In the genomic region with DNA sequence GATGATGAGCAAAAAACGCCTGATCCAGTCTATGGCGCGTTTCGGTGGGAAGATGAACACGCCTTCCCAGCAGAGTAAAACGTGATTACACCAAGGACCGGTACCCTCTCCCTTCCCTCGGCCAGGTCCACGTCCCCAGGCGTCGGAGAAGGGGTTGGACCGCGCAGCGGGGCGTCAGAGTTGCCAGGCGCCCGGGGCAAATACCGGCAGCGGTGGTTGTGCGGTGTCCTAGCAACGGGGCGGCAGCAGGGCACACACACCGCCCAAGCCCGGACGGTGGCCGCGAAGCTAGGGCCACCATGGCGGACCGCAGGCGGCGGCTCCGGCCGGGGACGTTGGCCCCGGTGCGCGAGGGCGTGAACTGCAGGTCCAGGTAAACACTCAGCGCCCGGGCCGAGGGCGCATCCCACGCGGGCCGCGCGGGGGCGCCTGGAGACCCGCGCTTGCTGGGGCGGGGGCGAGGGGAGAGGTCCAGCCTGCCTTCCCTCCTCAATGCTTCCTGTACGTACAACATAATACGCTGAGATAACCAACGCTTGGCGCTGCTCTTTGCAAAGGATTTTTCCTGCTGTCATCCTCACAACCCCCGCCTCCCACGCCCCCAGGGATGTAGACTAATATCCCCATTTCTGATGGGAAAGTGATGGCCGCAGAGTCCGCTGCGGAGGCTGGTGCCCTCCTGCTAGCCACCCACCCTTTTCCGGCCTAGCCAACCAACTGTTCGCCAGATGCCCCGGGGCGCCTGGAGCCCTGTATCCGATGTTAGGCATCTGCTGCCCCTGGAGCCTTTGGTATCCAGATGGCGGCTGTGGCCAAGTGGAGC, we compare ENCODE assay signal across 10 cellular contexts. TPM values are rescaled to one million over a fixed set of nuclear protein-coding genes. Genes with fewer than 3 reads are reported as not detected.
A peak's percentile ranks its signal among the peaks of the same experiment; 100 is the strongest.
DNase-seq lines count a peak whose midpoint lies in the region; ATAC-seq, FAIRE-seq and TF ChIP-seq lines count a peak whose summit lies in the region.
"Had no signal": no experiment of that assay in that cellular context is flagged by ENCODE, and none has a peak within 500 bp of the region (broad histone marks: within the 10 kb centered on the region; RNA-seq: fewer than 3 reads in every experiment).

FAM47E (plus strand) TSS at position 274 of the 823 bp plus-strand sequence; CDS start at position 300, 26 bp downstream.

- peak; percentile 63 for DNase-seq in NCI-H1436 (lab: John Stamatoyannopoulos, UW)
- DNase-seq in NCI-H1436 treated with DMSO at 0.1 percent for 48 hours (lab: John Stamatoyannopoulos, UW): no peak
- DNase-seq in NCI-H1694 (lab: John Stamatoyannopoulos, UW): peak; percentile 26
- peak; percentile 94 for DNase-seq in chondrocyte (ENCODE audit: low spot score)
- peak; percentile 42 for DNase-seq in kidney epithelial cell (ENCODE audit: low read depth)
- peak; percentile 85 for DNase-seq in small intestine

- no peaks in the 10 kb centered on the region for H3K9me3 ChIP-seq in small intestine (ENCODE audit: control insufficient read depth, low read depth)

- H3K4me1 ChIP-seq in small intestine (ENCODE audit: control insufficient read depth in 2 of 2, insufficient read depth in 1 of 2, low read depth in 1 of 2, low read length in 1 of 2): peaks cover 0 to 2% of the 10 kb centered on the region in 2 donors

- H3K27me3 ChIP-seq in kidney epithelial cell (ENCODE audit: control insufficient read depth, insufficient read depth, low read length) (peaks cover 13% of the 10 kb centered on the region), small intestine (ENCODE audit: control insufficient read depth in 2 of 2, insufficient read depth in 2 of 2, low read length in 2 of 2) (peaks cover 0 to 2% of the 10 kb centered on the region in 2 donors)

- no peaks in the 10 kb centered on the region for H3K36me3 ChIP-seq in kidney epithelial cell (ENCODE audit: control insufficient read depth, insufficient read depth, low read length)
- no peaks in the 10 kb centered on the region for H3K36me3 ChIP-seq in small intestine (ENCODE audit: control insufficient read depth in 2 of 2, insufficient read depth in 2 of 2, low read length in 2 of 2)

- ATAC-seq in HG03565 (IDR thresholded peaks at IDR 0.05; ENCODE audit: unreplicated experiment): no peak

- FAIRE-seq in small intestine (lab: Jason Lieb, UNC): no peak
- FAIRE-seq: A204.1 had no signal

- TF ChIP-seq CTCF in VCaP (conservative IDR thresholded peaks at IDR 0.05) (peak; percentile 92), chondrocyte (IDR thresholded peaks at IDR 0.05) (peak; percentile 78), kidney epithelial cell (IDR thresholded peaks at IDR 0.05; ENCODE audit: insufficient read depth, low read length, poor library complexity, severe bottlenecking) (peak; percentile 1)

- H3K9me3 Mint-ChIP-seq in chondrocyte (ENCODE audit: low read depth): no peaks in the 10 kb centered on the region

- H3K27ac Mint-ChIP-seq in chondrocyte (ENCODE audit: unreplicated experiment): peak within 1 kb of the TSS; percentile 83

- H3K27me3 Mint-ChIP-seq in chondrocyte (ENCODE audit: low read depth): peaks cover 39% of the 10 kb centered on the region

- peak within 1 kb of the TSS; percentile 90 for H3K4me3 Mint-ChIP-seq in chondrocyte (ENCODE audit: unreplicated experiment)

- H3K4me3 ChIP-seq in kidney epithelial cell (ENCODE audit: low read depth, low read length) (peak within 1 kb of the TSS; percentile 62), small intestine (ENCODE audit: low read depth in 1 of 2, low read length in 2 of 2) (peak within 1 kb of the TSS in 1 of 2 donors; percentile 52)

- peaks cover 7% of the 10 kb centered on the region for H3K4me1 Mint-ChIP-seq in chondrocyte (ENCODE audit: low read depth)

- H3K36me3 Mint-ChIP-seq in chondrocyte (ENCODE audit: low read depth): no peaks in the 10 kb centered on the region

- peak within 1 kb of the TSS; percentile 74 for H3K27ac ChIP-seq in VCaP
- no peak within 1 kb of the TSS for H3K27ac ChIP-seq in small intestine (ENCODE audit: low read depth in 1 of 2, low read length in 1 of 2)
- H3K27ac ChIP-seq: epithelial cell of prostate had no signal

- WGBS in small intestine, 3 donors: 8 to 13% (median 11%) methylated on average over 54 to 67 of the region's 67 CpGs

RNA-seq across cellular contexts. Expression of gene FAM47E, which starts in this region (rescaled TPM):
- 0.73 to 1.2 TPM (median 0.92 TPM) in 3 replicates for total RNA-seq in chondrocyte
- 2.3 and 3.1 TPM in 2 replicates for total RNA-seq in kidney epithelial cell
- 1 to 10 TPM; 1.8 to 7.6 (median 3.0) TPM for polyA plus RNA-seq in small intestine

Comparison
In these comparisons a context has a peak if more than half of its experiments do, and no peak if none do; other contexts are left out.
1. CTCF ChIP-seq: peak in every context shown above with its lines; median percentile 92 in VCaP; 78 in chondrocyte; 1 in kidney epithelial cell.